Comparison of ENCODE assay signal across 15 cellular contexts in genomic region chr3:145088917-145089316, GRCh38.
DNase-seq lines count a peak whose midpoint lies in the region; ATAC-seq and TF ChIP-seq lines count a peak whose summit lies in the region.
"Had no signal": no experiment of that assay in that cellular context is flagged by ENCODE, and none has a peak within 500 bp of the region (broad histone marks: within the 10 kb centered on the region; RNA-seq: fewer than 3 reads in every experiment).

No MANE protein-coding gene starts in this region.

- intact Hi-C loops in transverse colon (cut with DNase I; ENCODE audit: low total_unique reads) = no loop called here

- POLR2A ChIA-PET in HEK293T (lab: Yijun Ruan, JAX) = no interaction called here

- WGBS in transverse colon (ENCODE audit: low coverage in 1 of 2), 2 donors = 60 to 72% methylated on average over 1 to 2 of the region's 2 CpGs

- H3K9me3 ChIP-seq in transverse colon = no peaks in the 10 kb centered on the region

- no peak for TF ChIP-seq CTCF in GM12865 (IDR thresholded peaks at IDR 0.05; ENCODE audit: insufficient read depth, low read depth, low read length, missing control alignments)
- no peak for TF ChIP-seq CTCF in transverse colon (IDR thresholded peaks at IDR 0.05)

- ATAC-seq in GM19395 (IDR thresholded peaks at IDR 0.05; ENCODE audit: unreplicated experiment) (peak; percentile 85), HG02938 (IDR thresholded peaks at IDR 0.05; ENCODE audit: unreplicated experiment) (peak; percentile 94), HG03558 (IDR thresholded peaks at IDR 0.05; ENCODE audit: extremely low read depth, unreplicated experiment) (peak; percentile 72)
- ATAC-seq: left cardiac atrium; stimulated activated memory B cell treated with anti-CD40 and anti-IgM and Interleukin-4, amounts not matched to agents 10 μg/mL and 1 μg/mL and 100 μg/mL, for 72 hours had no signal

- in situ Hi-C loops in transverse colon (cut with MboI; ENCODE audit: low pct_ligation_motif_present in 1 of 4, low pct_unique_long_range_greater_than_20kb in 1 of 4, low sequenced_read_pairs in 3 of 4) = no loop called here

- no peak overlapping the region for H3K27ac ChIP-seq in transverse colon

- no peak for TF ChIP-seq POLR2A in transverse colon (IDR thresholded peaks at IDR 0.05)

- TF ChIP-seq EP300 in transverse colon (IDR thresholded peaks at IDR 0.05; ENCODE audit: low read depth) = no peak

- H3K27me3 ChIP-seq in transverse colon = no peaks in the 10 kb centered on the region

- H3K4me3 ChIP-seq in GM12865 (ENCODE audit: low read depth, low read length) (no peak overlapping the region), transverse colon (no peak overlapping the region)

- DNase-seq in GM12865 (ENCODE audit: low read depth) = peak; percentile 32
- DNase-seq in HEK293T (ENCODE audit: extremely low spot score) = no peak
- no peak for DNase-seq in transverse colon
- DNase-seq in DMS79 (lab: John Stamatoyannopoulos, UW) = no peak
- no peak for DNase-seq in stimulated activated CD4-positive, alpha-beta T cell treated with anti-CD3 and anti-CD28 coated beads, Interleukin-2, amount 100 ng/mL, for 24 hours
- DNase-seq: activated CD8-positive, alpha-beta memory T cell treated with anti-CD3 and anti-CD28 coated beads, Interleukin-2, amount 50 U/mL, for 4 hours; DMS153; H7; left cardiac atrium; NCI-H1417 treated with DMSO at 0.1 percent for 48 hours; Right ventricle myocardium superior had no signal

- no peaks in the 10 kb centered on the region for H3K4me1 ChIP-seq in transverse colon

- CTCF ChIA-PET in HEK293T (lab: Yijun Ruan, JAX) = no interaction called here

- H3K36me3 ChIP-seq in transverse colon = no peaks in the 10 kb centered on the region

TF ChIP-seq in HEK293T, 16 proteins besides CTCF, POLR2A, EP300 and RAD21:
- TF ChIP-seq NFRKB (IDR thresholded peaks at IDR 0.05) (no peak), SP1 (IDR thresholded peaks at IDR 0.05) (no peak), ZNF384 (IDR thresholded peaks at IDR 0.05) (no peak), ARNT (IDR thresholded peaks at IDR 0.05) (no peak), CTBP1 (IDR thresholded peaks at IDR 0.05; ENCODE audit: borderline replicate concordance) (no peak), ELF4 (IDR thresholded peaks at IDR 0.05) (no peak), LEF1 (IDR thresholded peaks at IDR 0.05; ENCODE audit: borderline replicate concordance) (no peak), TARDBP (IDR thresholded peaks at IDR 0.05) (no peak), SUZ12 (IDR thresholded peaks at IDR 0.05) (no peak), FOXA1 (IDR thresholded peaks at IDR 0.05) (no peak), PKNOX1 (IDR thresholded peaks at IDR 0.05) (no peak), L3MBTL2 (conservative IDR thresholded peaks at IDR 0.05) (no peak), FOXM1 (IDR thresholded peaks at IDR 0.05; ENCODE audit: borderline replicate concordance) (no peak), BHLHE40 (IDR thresholded peaks at IDR 0.05; ENCODE audit: borderline replicate concordance) (no peak), FOXK2 (IDR thresholded peaks at IDR 0.05) (no peak), HDGF (IDR thresholded peaks at IDR 0.05; ENCODE audit: borderline replicate concordance) (no peak)
